1 cellular context compared by ENCODE assay signal in genomic region chr14:66772146-66772545, GRCh38.
TF ChIP-seq lines count a peak whose summit lies in the region.

No MANE protein-coding gene starts in this region.

TF ChIP-seq in HepG2, 621 proteins besides CTCF, POLR2A, EP300 and RAD21 (continued from another document):
- TF ChIP-seq MYPOP (CRISPR knock-in tag; IDR thresholded peaks at IDR 0.05) (no peak), AFF4 (CRISPR knock-in tag; IDR thresholded peaks at IDR 0.05) (no peak), ZNF746 (CRISPR knock-in tag; IDR thresholded peaks at IDR 0.05) (no peak), EHMT2 (IDR thresholded peaks at IDR 0.05; ENCODE audit: borderline replicate concordance, low read depth, low read length) (no peak), BRD4 (CRISPR knock-in tag; IDR thresholded peaks at IDR 0.05) (no peak)
TF ChIP-seq in HepG2: peak in this region for 0.
